Comparison of ENCODE assay signal across 16 cellular contexts in the genomic region with DNA sequence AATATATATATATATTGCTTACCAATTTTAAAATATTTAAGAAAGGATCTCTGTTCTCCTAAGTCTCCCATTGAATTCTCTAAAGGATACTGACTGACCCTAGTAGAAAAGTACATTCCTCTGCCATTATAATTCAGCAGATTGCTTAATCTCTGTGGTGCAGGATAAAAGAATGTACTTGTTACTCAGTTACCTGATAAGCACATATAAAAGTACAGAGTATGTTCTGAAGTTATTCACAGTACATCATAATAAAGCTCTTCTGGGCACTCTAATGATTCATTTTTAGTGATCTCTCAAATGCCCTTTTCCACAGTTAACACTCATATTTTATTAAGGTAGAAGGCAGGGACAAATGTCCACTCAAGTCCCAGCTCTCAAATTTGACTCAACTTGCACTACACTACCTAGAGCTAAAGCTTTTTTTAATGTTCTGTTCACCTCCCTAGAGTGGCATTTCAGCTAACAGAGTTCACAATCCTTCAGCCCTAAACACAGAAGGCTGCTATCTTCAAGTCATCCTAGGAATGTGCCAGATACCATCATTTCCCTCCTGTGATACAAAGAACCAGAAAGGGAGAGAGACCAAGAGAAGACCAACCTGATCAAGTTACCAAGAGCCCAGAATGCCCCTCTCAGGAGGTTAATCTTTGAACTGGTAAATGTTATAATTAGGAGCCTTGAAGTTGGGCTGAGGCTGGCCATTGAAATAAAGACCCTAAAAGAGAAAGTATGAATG. TPM values are rescaled to one million over a fixed set of nuclear protein-coding genes. Genes with fewer than 3 reads are reported as not detected.
A peak's percentile ranks its signal among the peaks of the same experiment; 100 is the strongest.
DNase-seq lines count a peak whose midpoint lies in the region; ATAC-seq and TF ChIP-seq lines count a peak whose summit lies in the region.
"Had no signal": no experiment of that assay in that cellular context is flagged by ENCODE, and none has a peak within 500 bp of the region (broad histone marks: within the 10 kb centered on the region; RNA-seq: fewer than 3 reads in every experiment).

No MANE protein-coding gene starts in this region.

- no peak overlapping the region for H3K4me3 Mint-ChIP-seq in effector memory CD8-positive, alpha-beta T cell
- H3K4me3 Mint-ChIP-seq: stimulated activated naive B cell treated with anti-CD40 and anti-IgM and Interleukin-4, amounts not matched to agents 10 μg/mL and 1 μg/mL and 100 μg/mL, for 72 hours; T-helper 1 cell treated with Interleukin-12 subunit alpha and Interleukin-12 subunit beta and Interleukin-4 antibody, amounts not matched to agents 30 μg/mL and 1 μg/mL, for 36 hours had no signal

- TF ChIP-seq CTCF in astrocyte of the spinal cord (IDR thresholded peaks at IDR 0.05; ENCODE audit: low read depth, low read length), result no peak

- H3K4me1 ChIP-seq in HUES64 (ENCODE audit: insufficient read depth, low read length), result peaks cover 44% of the 10 kb centered on the region
- H3K4me1 ChIP-seq in iPS DF 6.9 (ENCODE audit: control insufficient read depth, insufficient read depth, low read length), result peaks cover 7% of the 10 kb centered on the region; the same call in 1 of the 2 replicates

- no peak for ATAC-seq in HG03280 (IDR thresholded peaks at IDR 0.05; ENCODE audit: unreplicated experiment)
- ATAC-seq in effector memory CD8-positive, alpha-beta T cell (replicated peaks), result no peak
- ATAC-seq: body of pancreas; stimulated activated naive B cell treated with anti-CD40 and anti-IgM and Interleukin-4, amounts not matched to agents 10 μg/mL and 1 μg/mL and 100 μg/mL, for 72 hours had no signal

- no peaks in the 10 kb centered on the region for H3K9me3 Mint-ChIP-seq in effector memory CD8-positive, alpha-beta T cell
- H3K9me3 Mint-ChIP-seq: stimulated activated naive B cell treated with anti-CD40 and anti-IgM and Interleukin-4, amounts not matched to agents 10 μg/mL and 1 μg/mL and 100 μg/mL, for 72 hours; T-helper 1 cell treated with Interleukin-12 subunit alpha and Interleukin-12 subunit beta and Interleukin-4 antibody, amounts not matched to agents 30 μg/mL and 1 μg/mL, for 36 hours had no signal

- peak overlapping the region; percentile 32; the same call in 1 of the 2 replicates for H3K9ac ChIP-seq in HUES64 (ENCODE audit: low read depth, low read length)

- H3K4me3 ChIP-seq in HUES64 (ENCODE audit: low read length) (no peak overlapping the region), astrocyte of the spinal cord (ENCODE audit: low read depth, low read length) (no peak overlapping the region), iPS DF 6.9 (ENCODE audit: low read length) (no peak overlapping the region), skeletal muscle cell (ENCODE audit: low read depth, low read length) (no peak overlapping the region)
- H3K4me3 ChIP-seq: body of pancreas had no signal

- H3K36me3 ChIP-seq in HUES64 (ENCODE audit: insufficient read depth, low read length) (no peaks in the 10 kb centered on the region), iPS DF 6.9 (ENCODE audit: control insufficient read depth, insufficient read depth, low read length) (no peaks in the 10 kb centered on the region)

- H3K27me3 ChIP-seq in HUES64 (ENCODE audit: insufficient read depth, low read length), result no peaks in the 10 kb centered on the region
- no peaks in the 10 kb centered on the region for H3K27me3 ChIP-seq in iPS DF 6.9 (ENCODE audit: control insufficient read depth, insufficient read depth, low read length)
- H3K27me3 ChIP-seq: body of pancreas had no signal

- no peaks in the 10 kb centered on the region for H3K27me3 Mint-ChIP-seq in effector memory CD8-positive, alpha-beta T cell
- H3K27me3 Mint-ChIP-seq: stimulated activated naive B cell treated with anti-CD40 and anti-IgM and Interleukin-4, amounts not matched to agents 10 μg/mL and 1 μg/mL and 100 μg/mL, for 72 hours had no signal

- no peaks in the 10 kb centered on the region for H3K36me3 Mint-ChIP-seq in effector memory CD8-positive, alpha-beta T cell (ENCODE audit: insufficient read depth)
- H3K36me3 Mint-ChIP-seq: stimulated activated naive B cell treated with anti-CD40 and anti-IgM and Interleukin-4, amounts not matched to agents 10 μg/mL and 1 μg/mL and 100 μg/mL, for 72 hours had no signal

- in situ Hi-C loops in astrocyte of the spinal cord (cut with HindIII; ENCODE audit: low sequenced_read_pairs), result no loop called here

- DNase-seq in astrocyte of the spinal cord (ENCODE audit: low read depth, low spot score) (peak; percentile 63), iPS DF 6.9 (ENCODE audit: low read depth, low spot score) (peak; percentile 25), skeletal muscle cell (ENCODE audit: low read depth) (peak; percentile 36), Kasumi-1 (lab: John Stamatoyannopoulos, UW) (no peak)
- no peak for DNase-seq in stimulated activated CD4-positive, alpha-beta T cell treated with anti-CD3 and anti-CD28 coated beads, Interleukin-1b, Interleukin-23, amount 100 ng/mL, for 48 hours
- DNase-seq in effector memory CD8-positive, alpha-beta T cell, result no peak
- DNase-seq: activated CD8-positive, alpha-beta memory T cell treated with anti-CD3 and anti-CD28 coated beads, Interleukin-2, amount 50 U/mL, for 48 hours; body of pancreas; DMS 273 treated with DMSO at 0.1 percent for 48 hours; foreskin melanocyte; Karpas-422; stimulated activated CD4-positive, alpha-beta T cell treated with anti-CD3 and anti-CD28 coated beads, Interleukin-15, amount 100 ng/mL, for 24 hours; stimulated activated naive B cell treated with anti-CD40 and anti-IgM and Interleukin-4, amounts not matched to agents 10 μg/mL and 1 μg/mL and 100 μg/mL, for 72 hours had no signal

- H3K27ac Mint-ChIP-seq in effector memory CD8-positive, alpha-beta T cell, result no peak overlapping the region
- H3K27ac Mint-ChIP-seq: stimulated activated naive B cell treated with anti-CD40 and anti-IgM and Interleukin-4, amounts not matched to agents 10 μg/mL and 1 μg/mL and 100 μg/mL, for 72 hours; T-helper 1 cell treated with Interleukin-12 subunit alpha and Interleukin-12 subunit beta and Interleukin-4 antibody, amounts not matched to agents 30 μg/mL and 1 μg/mL, for 36 hours had no signal

- H3K9me3 ChIP-seq in HUES64 (ENCODE audit: insufficient read depth, low read depth, low read length) (peaks cover 3% of the 10 kb centered on the region; the same call in 1 of the 2 replicates), iPS DF 6.9 (ENCODE audit: control insufficient read depth, insufficient read depth, low read length) (no peaks in the 10 kb centered on the region)
- H3K9me3 ChIP-seq: body of pancreas had no signal

- H3K27ac ChIP-seq in HUES64 (ENCODE audit: low read depth, low read length), result peak overlapping the region; percentile 71
- H3K27ac ChIP-seq in iPS DF 6.9 (ENCODE audit: low read length), result no peak overlapping the region

- H3K4me1 Mint-ChIP-seq in effector memory CD8-positive, alpha-beta T cell (ENCODE audit: low read depth in 2 of 2), result no peaks in the 10 kb centered on the region
- H3K4me1 Mint-ChIP-seq: stimulated activated naive B cell treated with anti-CD40 and anti-IgM and Interleukin-4, amounts not matched to agents 10 μg/mL and 1 μg/mL and 100 μg/mL, for 72 hours had no signal

RNA-seq across cellular contexts. Expression of a gene that starts 53.3 kb away (rescaled TPM):
- 15.0 TPM for polyA plus RNA-seq in HUES64 (2013, experiment 1 of 2)
- polyA plus RNA-seq in HUES64 (2013, experiment 2 of 2), result 20.2 TPM

Comparison
In these comparisons a context has a peak if more than half of its experiments do, and no peak if none do; other contexts are left out.
1. DNase-seq: peak in astrocyte of the spinal cord (single experiment), iPS DF 6.9 (single experiment) and skeletal muscle cell (single experiment); none in stimulated activated CD4-positive, alpha-beta T cell treated with anti-CD3 and anti-CD28 coated beads, Interleukin-1b, Interleukin-23, amount 100 ng/mL, for 48 hours (single experiment), Kasumi-1 (0 of 2) and effector memory CD8-positive, alpha-beta T cell (0 of 3).